ENCODE assay signal across 18 cellular contexts in genomic region chr12:42789808-42790760, GRCh38.
DNase-seq lines count a peak whose midpoint lies in the region; ATAC-seq and TF ChIP-seq lines count a peak whose summit lies in the region.
"Had no signal": no experiment of that assay in that cellular context is flagged by ENCODE, and none has a peak within 500 bp of the region (broad histone marks: within the 10 kb centered on the region; RNA-seq: fewer than 3 reads in every experiment).

No MANE protein-coding gene starts in this region.

- H3K9me3 Mint-ChIP-seq in nephron progenitor cell, result no peaks in the 10 kb centered on the region

- no peak overlapping the region for H2AFZ ChIP-seq in PC-9

- intact Hi-C loops in PC-9 (cut with micrococcal nuclease; ENCODE audit: unreplicated experiment), result loop anchor here (1.0 to 2.0 kb wide), 3 partner anchors 33 to 201 kb away; partner anchors contain the start of gene PRICKLE1

- peaks cover 52% of the 10 kb centered on the region for H3K4me1 Mint-ChIP-seq in nephron progenitor cell
- H3K4me1 Mint-ChIP-seq: natural killer cell had no signal

- H3K27ac ChIP-seq in PC-9, result peak overlapping the region; percentile 13; the same call in 1 of the 2 replicates
- H3K27ac ChIP-seq: psoas muscle, thoracic aorta had no signal

- H4K20me1 ChIP-seq in PC-9 (ENCODE audit: insufficient read depth), result no peaks in the 10 kb centered on the region

- no peak overlapping the region for H3K4me3 Mint-ChIP-seq in nephron progenitor cell
- H3K4me3 Mint-ChIP-seq: activated naive CD4-positive, alpha-beta T cell treated with anti-CD3 and anti-CD28 coated beads for 36 hours; natural killer cell had no signal

- H3K27me3 Mint-ChIP-seq in nephron progenitor cell (ENCODE audit: low read depth, poor library complexity), result no peaks in the 10 kb centered on the region

- CTCF ChIA-PET in PC-9 (lab: Charles Lee), result interaction anchor here (0.7 to 1.2 kb wide), 2 partner anchors 30 to 171 kb away, joined by 3 to 4 read pairs; no protein-coding TSS in a partner anchor

- ATAC-seq in HG02759 (IDR thresholded peaks at IDR 0.05; ENCODE audit: unreplicated experiment), result no peak
- ATAC-seq in HG02798 (IDR thresholded peaks at IDR 0.05; ENCODE audit: poor library complexity, unreplicated experiment), result no peak
- ATAC-seq: natural killer cell, psoas muscle had no signal

- no peaks in the 10 kb centered on the region for H3K9me2 ChIP-seq in PC-9 (ENCODE audit: insufficient read depth)

- in situ Hi-C loops in ACHN (cut with HindIII; ENCODE audit: low pct_ligation_motif_present, low pct_unique_long_range_greater_than_20kb, low sequenced_read_pairs), result loop anchor here (25.0 kb wide), 1 partner anchor 497 kb away; no protein-coding TSS in a partner anchor

- H3K36me3 Mint-ChIP-seq in nephron progenitor cell (ENCODE audit: low read depth), result no peaks in the 10 kb centered on the region
- H3K36me3 Mint-ChIP-seq: natural killer cell had no signal

- H3K4me2 ChIP-seq in PC-9, result 0 out of 2 replicates have a peak overlapping the region, but pooled peaks have one; percentile 2

- H3K4me3 ChIP-seq in PC-9, result no peak overlapping the region
- no peak overlapping the region for H3K4me3 ChIP-seq in fibroblast of the aortic adventitia (ENCODE audit: low read depth, low read length)
- H3K4me3 ChIP-seq: lung, psoas muscle, thoracic aorta had no signal

- peaks cover 18% of the 10 kb centered on the region for H3K4me1 ChIP-seq in PC-9 (replicated peaks; ENCODE audit: insufficient read depth)
- H3K4me1 ChIP-seq: psoas muscle had no signal

- peaks cover 14% of the 10 kb centered on the region; the same call in 1 of the 2 replicates for H3F3A ChIP-seq in PC-9 (ENCODE audit: insufficient read depth, low read depth)

- TF ChIP-seq CTCF in PC-9 (conservative IDR thresholded peaks at IDR 0.05), result no peak
- no peak for TF ChIP-seq CTCF in fibroblast of the aortic adventitia (IDR thresholded peaks at IDR 0.05; ENCODE audit: insufficient read depth, low read length)
- no peak for TF ChIP-seq CTCF in nephron progenitor cell (IDR thresholded peaks at IDR 0.05)

- H3K27me3 ChIP-seq in PC-9 (ENCODE audit: insufficient read depth, low read depth), result no peaks in the 10 kb centered on the region

- no peaks in the 10 kb centered on the region for H3K79me2 ChIP-seq in PC-9 (ENCODE audit: low read depth)

- H3K36me3 ChIP-seq in PC-9 (ENCODE audit: low read depth), result no peaks in the 10 kb centered on the region
- H3K36me3 ChIP-seq: thoracic aorta had no signal

- POLR2A ChIA-PET in PC-9 (lab: Charles Lee; ENCODE audit: unreplicated experiment), result interaction anchor here (0.6 to 0.9 kb wide), 5 partner anchors 9 to 310 kb away, joined by 3 to 9 read pairs (median 4); no protein-coding TSS in a partner anchor

- H3K9me3 ChIP-seq in PC-9 (ENCODE audit: insufficient read depth, low read depth), result peaks cover 6% of the 10 kb centered on the region; the same call in 1 of the 2 replicates
- H3K9me3 ChIP-seq: psoas muscle, thoracic aorta had no signal

- no TSS peak for BruUV-seq in PC-9 (replicated peaks; lab: Mats Ljungman, UMichigan)

- DNase-seq in ACHN (peak; percentile 28), PC-9 (no peak), fibroblast of the aortic adventitia (ENCODE audit: low read depth) (peak; percentile 43), nephron progenitor cell (no peak), LoVo (ENCODE audit: low spot score) (no peak), cerebellar nuclear complex (lab: John Stamatoyannopoulos, UW) (no peak)
- DNase-seq: activated naive CD4-positive, alpha-beta T cell treated with anti-CD3 and anti-CD28 coated beads for 36 hours; activated T-cell treated with anti-CD3 and anti-CD28 coated beads for 4 hours; C1 segment of cervical spinal cord; cortex of kidney; DMS153; natural killer cell; NCI-H1694; psoas muscle had no signal

- H3K27ac Mint-ChIP-seq in nephron progenitor cell, result peak overlapping the region; percentile 86
- H3K27ac Mint-ChIP-seq: activated naive CD4-positive, alpha-beta T cell treated with anti-CD3 and anti-CD28 coated beads for 36 hours; natural killer cell had no signal

Comparison
In these comparisons a context has a peak if more than half of its experiments do, and no peak if none do; other contexts are left out.
1. DNase-seq: peak in ACHN (single experiment) and fibroblast of the aortic adventitia (single experiment); none in PC-9 (0 of 2), nephron progenitor cell (single experiment), LoVo (single experiment) and cerebellar nuclear complex (0 of 2).